1 cellular context compared by ENCODE assay signal in genomic region chr10:26437637-26438461, GRCh38.
TF ChIP-seq lines count a peak whose summit lies in the region.

Gene APBB1IP (plus strand): TSS chr10:26438341. CDS start chr10:26492327, 53,986 bp downstream.

TF ChIP-seq in GM12878, 131 proteins besides CTCF, POLR2A, EP300 and RAD21 (continued from another document and continues in another):
- TF ChIP-seq REST (IDR thresholded peaks at IDR 0.05; ENCODE audit: low read depth, low read length) (no peak), NBN (IDR thresholded peaks at IDR 0.05) (peak; percentile 71), TARDBP (IDR thresholded peaks at IDR 0.05; ENCODE audit: borderline replicate concordance) (0 out of 2 replicates have a peak, but pooled peaks have one; percentile 18), ZSCAN29 (IDR thresholded peaks at IDR 0.05) (0 out of 2 replicates have a peak, but pooled peaks have one; percentile 32), CUX1 (IDR thresholded peaks at IDR 0.05; ENCODE audit: insufficient replicate concordance, low read depth, low read length) (no peak), RELB (IDR thresholded peaks at IDR 0.05; ENCODE audit: low read depth) (0 out of 2 replicates have a peak, but pooled peaks have one; percentile 22), EGR1 (IDR thresholded peaks at IDR 0.05; ENCODE audit: borderline replicate concordance in 1 of 2, low read depth in 2 of 2, low read length in 2 of 2) (peak in 1 of 2 experiments; percentile 31; a peak in 1 of 3 replicates), NR2F1 (conservative IDR thresholded peaks at IDR 0.05) (peak; percentile 71), FOXM1 (IDR thresholded peaks at IDR 0.05; ENCODE audit: low read depth, low read length) (peak; percentile 62), NFXL1 (IDR thresholded peaks at IDR 0.05; ENCODE audit: borderline replicate concordance) (no peak), SIX5 (IDR thresholded peaks at IDR 0.05; ENCODE audit: low read depth, low read length, severe bottlenecking) (no peak), IKZF2 (IDR thresholded peaks at IDR 0.05) (peak; percentile 63 to 65), RAD51 (IDR thresholded peaks at IDR 0.05) (no peak), HCFC1 (IDR thresholded peaks at IDR 0.05; ENCODE audit: low read length) (no peak), ZNF217 (IDR thresholded peaks at IDR 0.05) (0 out of 2 replicates have a peak, but pooled peaks have one; percentile 18), MLLT1 (IDR thresholded peaks at IDR 0.05) (peak; percentile 74; the same call in 1 of the 2 replicates), TAF1 (IDR thresholded peaks at IDR 0.05; ENCODE audit: borderline replicate concordance, low read depth, low read length) (0 out of 2 replicates have a peak, but pooled peaks have one; percentile 15), ZZZ3 (IDR thresholded peaks at IDR 0.05; ENCODE audit: control insufficient read depth, insufficient read length, low read depth) (no peak), MTA3 (IDR thresholded peaks at IDR 0.05; ENCODE audit: borderline replicate concordance, low read length) (peak; percentile 75; the same call in 1 of the 2 replicates), CREM (IDR thresholded peaks at IDR 0.05; ENCODE audit: low read depth) (peak; percentile 48), MAX (IDR thresholded peaks at IDR 0.05; ENCODE audit: low read depth, low read length) (peak; percentile 57), TCF12 (IDR thresholded peaks at IDR 0.05; ENCODE audit: low read depth, low read length) (0 out of 2 replicates have a peak, but pooled peaks have one; percentile 35), CBX5 (IDR thresholded peaks at IDR 0.05; ENCODE audit: low read depth) (peak; percentile 38; the same call in 1 of the 2 replicates), CREB1 (IDR thresholded peaks at IDR 0.05; ENCODE audit: low read depth) (0 out of 2 replicates have a peak, but pooled peaks have one; percentile 46), BACH1 (IDR thresholded peaks at IDR 0.05; ENCODE audit: borderline replicate concordance) (peak; percentile 79), MEF2A (IDR thresholded peaks at IDR 0.05; ENCODE audit: insufficient read depth, low read depth, low read length) (peak; percentile 61; the same call in 1 of the 2 replicates), ZNF207 (IDR thresholded peaks at IDR 0.05; ENCODE audit: borderline replicate concordance) (no peak), MXI1 (IDR thresholded peaks at IDR 0.05; ENCODE audit: low read depth, low read length) (no peak), GABPA (IDR thresholded peaks at IDR 0.05; ENCODE audit: low read depth) (no peak), MEF2B (IDR thresholded peaks at IDR 0.05; ENCODE audit: partially characterized antibody, poor library complexity, severe bottlenecking) (no peak), LARP7 (IDR thresholded peaks at IDR 0.05) (peak; percentile 51), ZNF687 (IDR thresholded peaks at IDR 0.05) (peak; percentile 52), SIN3A (IDR thresholded peaks at IDR 0.05; ENCODE audit: low read depth, low read length) (peak; percentile 56; the same call in 1 of the 2 replicates), BHLHE40 (IDR thresholded peaks at IDR 0.05; ENCODE audit: borderline replicate concordance in 1 of 2, low read depth in 2 of 2, low read length in 1 of 2) (peak in 1 of 2 experiments; percentile 47; a peak in 2 of 4 replicates), ATF2 (IDR thresholded peaks at IDR 0.05; ENCODE audit: low read length) (0 out of 2 replicates have a peak, but pooled peaks have one; percentile 5), E2F4 (IDR thresholded peaks at IDR 0.05; ENCODE audit: low read depth, low read length) (0 out of 2 replicates have a peak, but pooled peaks have one; percentile 40), CBFB (IDR thresholded peaks at IDR 0.05; ENCODE audit: low read depth) (0 out of 2 replicates have a peak, but pooled peaks have one; percentile 27), EZH2 (IDR thresholded peaks at IDR 0.05; ENCODE audit: borderline replicate concordance, control insufficient read depth, low read depth, low read length) (no peak), ZNF274 (IDR thresholded peaks at IDR 0.05; ENCODE audit: insufficient read depth, insufficient read length) (no peak), IRF4 (IDR thresholded peaks at IDR 0.05; ENCODE audit: low read depth, low read length) (0 out of 2 replicates have a peak, but pooled peaks have one; percentile 6), DPF2 (IDR thresholded peaks at IDR 0.05) (peak; percentile 57; the same call in 1 of the 2 replicates)
